ENCODE assay signal across 9 cellular contexts in the genomic region with DNA sequence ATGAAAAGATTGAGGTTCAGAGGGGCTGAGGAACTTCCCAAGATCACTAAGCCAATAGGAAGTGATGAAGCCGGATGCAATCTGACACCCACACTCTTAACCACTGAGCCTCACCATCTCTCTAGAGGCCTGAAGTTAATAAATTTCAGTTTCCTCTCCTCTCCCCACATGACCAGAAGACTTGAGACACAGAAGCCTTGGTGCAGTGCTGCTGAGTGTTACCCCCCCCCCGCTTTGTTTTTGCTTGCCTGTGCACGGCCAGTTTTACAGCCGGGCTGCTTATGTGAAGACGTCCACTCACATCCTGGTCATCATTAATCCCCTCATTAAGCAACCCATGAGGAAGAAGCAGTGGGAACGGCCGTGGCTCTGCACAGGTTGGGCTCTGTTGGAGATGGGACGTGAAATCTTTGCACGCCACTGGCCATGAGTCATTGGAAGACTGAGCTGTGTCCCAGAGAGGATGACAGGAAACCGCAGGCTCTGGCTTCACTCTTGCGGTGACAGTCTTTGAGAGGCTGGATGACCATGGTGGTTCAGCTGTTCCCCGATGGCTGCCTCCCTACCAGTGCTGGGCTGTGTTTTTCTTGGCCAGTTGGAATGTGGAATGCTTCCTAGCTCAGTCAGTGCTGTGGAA.
DNase-seq lines count a peak whose midpoint lies in the region; ATAC-seq and TF ChIP-seq lines count a peak whose summit lies in the region.
"Had no signal": no experiment of that assay in that cellular context is flagged by ENCODE, and none has a peak within 500 bp of the region (broad histone marks: within the 10 kb centered on the region; RNA-seq: fewer than 3 reads in every experiment).

No MANE protein-coding gene starts in this region.

- peak; percentile 92 for ATAC-seq in GM18873 (IDR thresholded peaks at IDR 0.05; ENCODE audit: low FRiP score, unreplicated experiment)
- ATAC-seq in HG03432 (IDR thresholded peaks at IDR 0.05; ENCODE audit: unreplicated experiment), result peak; percentile 96
- ATAC-seq in naive thymus-derived CD4-positive, alpha-beta T cell, result no peak
- ATAC-seq in GM18517 (IDR thresholded peaks at IDR 0.05; ENCODE audit: unreplicated experiment), result no peak

- peaks cover 0 to 1% (median 0%) of the 10 kb centered on the region in 3 donors for H3K36me3 Mint-ChIP-seq in CD8-positive, alpha-beta memory T cell
- H3K36me3 Mint-ChIP-seq in naive thymus-derived CD4-positive, alpha-beta T cell, result no peaks in the 10 kb centered on the region

- no peak for TF ChIP-seq CTCF in cardiac fibroblast (IDR thresholded peaks at IDR 0.05; ENCODE audit: low read depth, low read length)

- DNase-seq in cardiac fibroblast (ENCODE audit: low read depth in 2 of 2) (peak; percentile 87 to 99), posterior vena cava (ENCODE audit: low spot score) (peak; percentile 87), COR-L47 (lab: John Stamatoyannopoulos, UW) (no peak)
- no peak for DNase-seq in CD8-positive, alpha-beta memory T cell
- DNase-seq in naive thymus-derived CD4-positive, alpha-beta T cell, result no peak

- peaks cover 0 to 9% (median 2%) of the 10 kb centered on the region in 5 donors for H3K9me3 Mint-ChIP-seq in CD8-positive, alpha-beta memory T cell
- H3K9me3 Mint-ChIP-seq in naive thymus-derived CD4-positive, alpha-beta T cell, result peaks cover 1 to 26% (median 7%) of the 10 kb centered on the region in 11 donors

- no peaks in the 10 kb centered on the region for H3K36me3 ChIP-seq in CD8-positive, alpha-beta memory T cell (ENCODE audit: insufficient read depth, low read length)
- no peaks in the 10 kb centered on the region for H3K36me3 ChIP-seq in naive thymus-derived CD4-positive, alpha-beta T cell (ENCODE audit: control insufficient read depth in 2 of 3, insufficient read depth in 3 of 3, low read length in 3 of 3)
- H3K36me3 ChIP-seq: suprapubic skin had no signal

- POLR2A ChIA-PET in CD8-positive, alpha-beta memory T cell (lab: Charles Lee), result no interaction called here
- POLR2A ChIA-PET in naive thymus-derived CD4-positive, alpha-beta T cell (lab: Charles Lee), result no interaction called here

- no peaks in the 10 kb centered on the region for H3K27me3 Mint-ChIP-seq in CD8-positive, alpha-beta memory T cell
- H3K27me3 Mint-ChIP-seq in naive thymus-derived CD4-positive, alpha-beta T cell, result peaks cover 0 to 6% (median 0%) of the 10 kb centered on the region in 5 donors

- no peak overlapping the region for H3K4me3 Mint-ChIP-seq in CD8-positive, alpha-beta memory T cell
- H3K4me3 Mint-ChIP-seq in naive thymus-derived CD4-positive, alpha-beta T cell, result no peak overlapping the region

- H3K27me3 ChIP-seq in CD8-positive, alpha-beta memory T cell (ENCODE audit: insufficient read depth, low read length, poor library complexity, severe bottlenecking), result no peaks in the 10 kb centered on the region
- H3K27me3 ChIP-seq in naive thymus-derived CD4-positive, alpha-beta T cell (ENCODE audit: control insufficient read depth in 2 of 2, insufficient read depth in 2 of 2, low read length in 2 of 2), result no peaks in the 10 kb centered on the region

- no peak overlapping the region for H3K4me3 ChIP-seq in cardiac fibroblast (replicated peaks in 1 of 2; ENCODE audit: low read depth in 2 of 2, low read length in 2 of 2)
- no peak overlapping the region for H3K4me3 ChIP-seq in CD8-positive, alpha-beta memory T cell (ENCODE audit: low read length)
- no peak overlapping the region for H3K4me3 ChIP-seq in naive thymus-derived CD4-positive, alpha-beta T cell (ENCODE audit: low read length)
- H3K4me3 ChIP-seq: suprapubic skin had no signal

- no peak overlapping the region for H3K27ac Mint-ChIP-seq in CD8-positive, alpha-beta memory T cell
- H3K27ac Mint-ChIP-seq in naive thymus-derived CD4-positive, alpha-beta T cell, result no peak overlapping the region

- intact Hi-C loops in posterior vena cava (cut with DNase I), result no loop called here
- intact Hi-C loops in naive thymus-derived CD4-positive, alpha-beta T cell (cut with micrococcal nuclease), result no loop called here

- CTCF ChIA-PET in CD8-positive, alpha-beta memory T cell (lab: Charles Lee), result no interaction called here
- CTCF ChIA-PET in naive thymus-derived CD4-positive, alpha-beta T cell (lab: Charles Lee), result no interaction called here

- no peaks in the 10 kb centered on the region for H3K4me1 Mint-ChIP-seq in CD8-positive, alpha-beta memory T cell
- no peaks in the 10 kb centered on the region for H3K4me1 Mint-ChIP-seq in naive thymus-derived CD4-positive, alpha-beta T cell

- no peak overlapping the region for H3K27ac ChIP-seq in CD8-positive, alpha-beta memory T cell (ENCODE audit: low read depth, low read length)
- H3K27ac ChIP-seq in naive thymus-derived CD4-positive, alpha-beta T cell (ENCODE audit: low read depth, low read length), result no peak overlapping the region
- H3K27ac ChIP-seq: suprapubic skin had no signal

- no peaks in the 10 kb centered on the region for H3K9me3 ChIP-seq in CD8-positive, alpha-beta memory T cell (ENCODE audit: low read length)
- H3K9me3 ChIP-seq in naive thymus-derived CD4-positive, alpha-beta T cell (ENCODE audit: control insufficient read depth in 2 of 3, low read length in 3 of 3), result no peaks in the 10 kb centered on the region
- H3K9me3 ChIP-seq: suprapubic skin had no signal

- H3K4me1 ChIP-seq in CD8-positive, alpha-beta memory T cell (ENCODE audit: insufficient read depth, low read length), result no peaks in the 10 kb centered on the region
- no peaks in the 10 kb centered on the region for H3K4me1 ChIP-seq in naive thymus-derived CD4-positive, alpha-beta T cell (ENCODE audit: control insufficient read depth in 2 of 2, insufficient read depth in 2 of 2, low read length in 2 of 2)
- H3K4me1 ChIP-seq: suprapubic skin had no signal

Comparison
In these comparisons a context has a peak if more than half of its experiments do, and no peak if none do; other contexts are left out.
1. ATAC-seq: peak in GM18873 (single experiment) and HG03432 (single experiment); none in naive thymus-derived CD4-positive, alpha-beta T cell (single experiment) and GM18517 (single experiment).
2. DNase-seq: peak in cardiac fibroblast (2 of 2) and posterior vena cava (single experiment); none in CD8-positive, alpha-beta memory T cell (0 of 5), COR-L47 (single experiment) and naive thymus-derived CD4-positive, alpha-beta T cell (0 of 9).